ENCODE assay signal across 1 cellular context in genomic region chr9:96417051-96417586, GRCh38.
A peak's percentile ranks its signal among the peaks of the same experiment; 100 is the strongest.
TF ChIP-seq lines count a peak whose summit lies in the region.

No MANE protein-coding gene starts in this region.

TF ChIP-seq in GM23338, 12 proteins besides CTCF, POLR2A, EP300 and RAD21 (continued from another document):
- TF ChIP-seq ZNF462 (CRISPR knock-in tag; IDR thresholded peaks at IDR 0.05) (no peak), ZNF114 (CRISPR knock-in tag; IDR thresholded peaks at IDR 0.05) (no peak), ETS1 (IDR thresholded peaks at IDR 0.05) (peak; percentile 80), NANOG (IDR thresholded peaks at IDR 0.05; ENCODE audit: borderline replicate concordance) (no peak), POLR2AphosphoS5 (IDR thresholded peaks at IDR 0.05; ENCODE audit: low read depth) (peak; percentile 70; the same call in 1 of the 2 replicates)
TF ChIP-seq in GM23338: peak in this region for 3.
